Comparison of ENCODE assay signal across 1 cellular context in genomic region chr20:44186674-44187053, GRCh38.
TF ChIP-seq lines count a peak whose summit lies in the region.

No MANE protein-coding gene starts in this region.

TF ChIP-seq in HepG2, 621 proteins besides CTCF, POLR2A, EP300 and RAD21 (continued from another document):
- no peak for TF ChIP-seq MXD3 (CRISPR knock-in tag; IDR thresholded peaks at IDR 0.05)
- TF ChIP-seq SMAD1 (CRISPR knock-in tag; IDR thresholded peaks at IDR 0.05; ENCODE audit: borderline replicate concordance, low read depth) = no peak
